ENCODE assay signal across 9 cellular contexts in the genomic region with DNA sequence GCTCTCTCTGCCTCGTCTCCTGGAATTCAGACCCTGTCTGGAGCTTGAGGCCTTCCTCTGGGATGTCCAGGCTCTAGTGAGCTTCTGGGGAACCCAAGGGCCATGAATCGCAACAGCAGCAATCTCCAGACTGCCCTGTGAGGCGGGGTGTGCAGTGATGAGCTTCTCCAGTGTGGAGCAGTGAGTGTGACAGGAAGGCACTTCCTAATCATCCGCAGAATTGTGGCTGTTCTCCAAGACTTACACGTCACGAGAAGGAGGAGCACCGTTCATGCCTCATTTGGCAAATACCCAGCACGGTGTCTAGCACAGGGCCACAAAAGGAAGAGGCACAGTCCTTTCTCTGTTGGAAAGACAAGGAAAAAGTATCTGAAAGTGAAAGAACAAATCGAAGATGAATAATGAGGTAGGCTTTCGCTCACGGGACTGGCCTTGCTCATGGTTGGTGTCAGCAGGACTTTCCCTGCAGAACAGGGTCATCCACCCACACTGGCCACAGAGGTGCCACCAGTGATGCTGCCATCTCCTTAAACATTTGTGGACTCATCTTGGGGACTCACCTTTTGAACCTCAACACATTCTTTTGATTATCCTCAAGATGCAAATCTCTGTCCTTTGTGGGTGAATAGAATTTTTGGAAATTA.
DNase-seq lines count a peak whose midpoint lies in the region; ATAC-seq and TF ChIP-seq lines count a peak whose summit lies in the region.
"Had no signal": no experiment of that assay in that cellular context is flagged by ENCODE, and none has a peak within 500 bp of the region (broad histone marks: within the 10 kb centered on the region; RNA-seq: fewer than 3 reads in every experiment).

No MANE protein-coding gene starts in this region.

- TF ChIP-seq CTCF in HFFc6 (IDR thresholded peaks at IDR 0.05) (no peak), lung (IDR thresholded peaks at IDR 0.05; ENCODE audit: control extremely low read depth, extremely low read depth) (no peak), GM20000 (IDR thresholded peaks at IDR 0.05; ENCODE audit: extremely low read depth, missing control alignments) (no peak)

- H3K27ac Mint-ChIP-seq in HFFc6 = peak overlapping the region; percentile 88
- H3K27ac Mint-ChIP-seq: H9 had no signal

- H3K36me3 Mint-ChIP-seq in HFFc6 (ENCODE audit: low read depth) = no peaks in the 10 kb centered on the region

- H3K27me3 Mint-ChIP-seq in HFFc6 (ENCODE audit: insufficient read depth) = peaks cover 2% of the 10 kb centered on the region; the same call in 1 of the 2 replicates

- H3K36me3 ChIP-seq in lung (ENCODE audit: control insufficient read depth in 2 of 2, insufficient read depth in 2 of 2, low read length in 2 of 2) = no peaks in the 10 kb centered on the region

- in situ Hi-C loops in ACHN (cut with HindIII; ENCODE audit: low pct_ligation_motif_present, low pct_unique_long_range_greater_than_20kb, low sequenced_read_pairs) = no loop called here
- in situ Hi-C loops in G401 (cut with HindIII; ENCODE audit: low sequenced_read_pairs) = no loop called here

- H3K9me3 ChIP-seq in lung (ENCODE audit: control insufficient read depth in 2 of 2, insufficient read depth in 1 of 2, low read length in 1 of 2) = peaks cover 0 to 2% of the 10 kb centered on the region in 2 donors

- peak; percentile 75 for ATAC-seq in lung (ENCODE audit: insufficient read depth, low FRiP score)

- H3K27me3 ChIP-seq in lung (ENCODE audit: control insufficient read depth, insufficient read depth) = no peaks in the 10 kb centered on the region

- H3K4me3 ChIP-seq in lung = no peak overlapping the region

- peak overlapping the region; percentile 86 for H3K4me3 Mint-ChIP-seq in HFFc6
- H3K4me3 Mint-ChIP-seq: H9 had no signal

- H3K27ac ChIP-seq in lung (ENCODE audit: low read depth in 1 of 2, low read length in 1 of 2) = peak overlapping the region in 1 of 2 donors; percentile 50

- H3K4me1 ChIP-seq in lung (ENCODE audit: control insufficient read depth in 2 of 2, insufficient read depth in 2 of 2, low read length in 2 of 2) = peaks cover 7 to 14% of the 10 kb centered on the region in 2 donors

- peaks cover 54% of the 10 kb centered on the region for H3K4me1 Mint-ChIP-seq in HFFc6 (ENCODE audit: low read depth)

- peak; percentile 88 for DNase-seq in ACHN
- DNase-seq in HFFc6 = peak; percentile 94
- peak; percentile 91 to 96 for DNase-seq in dermis microvascular lymphatic vessel endothelial cell (ENCODE audit: low read depth in 2 of 2)
- peak; percentile 61 for DNase-seq in lung (ENCODE audit: low spot score)
- DNase-seq in GM20000 (ENCODE audit: low spot score) = no peak
- DNase-seq in NCI-H2171 treated with DMSO at 0.1 percent for 48 hours (lab: John Stamatoyannopoulos, UW) = no peak
- no peak for DNase-seq in G401 (ENCODE audit: low spot score)
- DNase-seq in NCI-H146 treated with DMSO at 0.1 percent for 48 hours (lab: John Stamatoyannopoulos, UW; ENCODE audit: unreplicated experiment) = no peak
- DNase-seq: H9 had no signal

- no peaks in the 10 kb centered on the region for H3K9me3 Mint-ChIP-seq in HFFc6
- H3K9me3 Mint-ChIP-seq: H9 had no signal

- WGBS in lung, 2 donors = 48 to 53% methylated on average over 11 of the region's 11 CpGs

Comparison
In these comparisons a context has a peak if more than half of its experiments do, and no peak if none do; other contexts are left out.
1. DNase-seq: peak in ACHN (single experiment), HFFc6 (single experiment), dermis microvascular lymphatic vessel endothelial cell (2 of 2) and lung (single experiment); none in GM20000 (single experiment), NCI-H2171 treated with DMSO at 0.1 percent for 48 hours (single experiment), G401 (single experiment) and NCI-H146 treated with DMSO at 0.1 percent for 48 hours (single experiment).